ENCODE assay signal across 21 cellular contexts in the genomic region with DNA sequence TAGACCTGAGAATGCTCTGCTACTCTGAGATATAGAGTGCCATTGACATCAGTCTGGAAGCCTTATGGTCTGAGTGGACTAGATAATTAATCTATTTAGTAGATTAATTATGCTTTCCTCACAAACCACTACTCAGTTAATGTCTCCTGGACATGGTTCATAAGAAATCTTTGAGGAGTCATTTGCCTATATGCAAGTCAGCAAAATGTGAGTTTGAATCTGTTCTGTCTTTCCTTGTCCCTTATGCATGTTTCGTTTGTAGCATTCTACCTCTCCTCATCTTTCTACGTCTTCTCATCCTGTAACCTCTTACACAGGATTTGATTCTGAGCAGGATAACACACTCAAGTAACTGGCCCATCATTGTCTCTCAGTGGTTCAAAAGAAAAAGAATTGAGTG.
DNase-seq lines count a peak whose midpoint lies in the region; ATAC-seq, FAIRE-seq and TF ChIP-seq lines count a peak whose summit lies in the region.
"Had no signal": no experiment of that assay in that cellular context is flagged by ENCODE, and none has a peak within 500 bp of the region (broad histone marks: within the 10 kb centered on the region; RNA-seq: fewer than 3 reads in every experiment).

No MANE protein-coding gene starts in this region.

- no peak for ATAC-seq in A549
- ATAC-seq: CD8-positive, alpha-beta T cell had no signal

- H3K9ac ChIP-seq in Karpas-422 (ENCODE audit: low read length): no peak overlapping the region
- H3K9ac ChIP-seq: BLaER1 treated with 17β-estradiol and CSF1 and Interleukin-3, amounts not matched to agents 10 nM and 100 nM had no signal

- H3K4me1 ChIP-seq in A549 (no peaks in the 10 kb centered on the region), Karpas-422 (ENCODE audit: low read length) (no peaks in the 10 kb centered on the region), thyroid gland (peaks cover 0 to 3% of the 10 kb centered on the region in 2 donors)

- TF ChIP-seq EP300 in A549 (IDR thresholded peaks at IDR 0.05): no peak

- no peak overlapping the region for H3K27ac ChIP-seq in A549
- no peak overlapping the region for H3K27ac ChIP-seq in Karpas-422 (ENCODE audit: low read length)
- H3K27ac ChIP-seq in thyroid gland: no peak overlapping the region
- H3K27ac ChIP-seq: BLaER1 treated with 17β-estradiol and CSF1 and Interleukin-3, amounts not matched to agents 10 nM and 100 nM; C4-2B had no signal

- WGBS in A549 (ENCODE audit: missing lambda C conversion rate): 13% methylated on average over 2 of the region's 2 CpGs
- WGBS in thyroid gland, 2 donors: 87 to 93% methylated on average over 2 of the region's 2 CpGs

- DNase-seq in A549 (ENCODE audit: low read depth in 1 of 2, low spot score in 1 of 2): no peak
- no peak for DNase-seq in H54 (ENCODE audit: insufficient read length, low spot score)
- DNase-seq in Karpas-422: no peak
- DNase-seq in NCI-H526 (lab: John Stamatoyannopoulos, UW): no peak
- DNase-seq in central memory CD4-positive, alpha-beta T cell: no peak
- DNase-seq in thyroid gland: no peak
- DNase-seq: 8988T; AML-193; Caco-2; Calu3; CD4-positive, alpha-beta T cell; CD8-positive, alpha-beta T cell; DMS79 treated with DMSO at 0.1 percent for 48 hours; GF-D8 had no signal

- H3K79me2 ChIP-seq in Karpas-422 (ENCODE audit: low read length): no peaks in the 10 kb centered on the region

- H3K4me2 ChIP-seq in A549: no peak overlapping the region
- no peak overlapping the region for H3K4me2 ChIP-seq in Karpas-422 (ENCODE audit: low read depth, low read length, poor library complexity, severe bottlenecking)
- H3K4me2 ChIP-seq: BLaER1 treated with 17β-estradiol and CSF1 and Interleukin-3, amounts not matched to agents 10 nM and 100 nM had no signal

- POLR2A ChIA-PET in A549 (lab: Yijun Ruan, JAX): no interaction called here

- intact Hi-C loops in thyroid gland (cut with DNase I): no loop called here

- no peaks in the 10 kb centered on the region for H3K36me3 ChIP-seq in Karpas-422 (ENCODE audit: insufficient read depth, low read length)
- H3K36me3 ChIP-seq in thyroid gland: no peaks in the 10 kb centered on the region
- H3K36me3 ChIP-seq: BLaER1 treated with 17β-estradiol and CSF1 and Interleukin-3, amounts not matched to agents 10 nM and 100 nM had no signal

- no peaks in the 10 kb centered on the region for H3K9me2 ChIP-seq in Karpas-422 (replicated peaks; ENCODE audit: insufficient read depth, low read length)

- peak overlapping the region; percentile 1; the same call in 1 of the 2 replicates for H2AFZ ChIP-seq in Karpas-422 (ENCODE audit: low read length)

- TF ChIP-seq RAD21 in A549 (conservative IDR thresholded peaks at IDR 0.05 in 1 of 2, IDR thresholded peaks at IDR 0.05 in 1 of 2): no peak

- FAIRE-seq in A549 (lab: Jason Lieb, UNC) (no peak), H54 (lab: Jason Lieb, UNC) (peak; percentile 33)
- FAIRE-seq: A204.1, D721Med, G401.6, GM12891, GM19239 had no signal

- no peak for TF ChIP-seq POLR2A in A549 (IDR thresholded peaks at IDR 0.05; ENCODE audit: low read length)
- TF ChIP-seq POLR2A in H54 (IDR thresholded peaks at IDR 0.05; ENCODE audit: low read depth, low read length): no peak
- TF ChIP-seq POLR2A in thyroid gland (IDR thresholded peaks at IDR 0.05): no peak

- CTCF ChIA-PET in A549 (lab: Yijun Ruan, JAX): no interaction called here

- H3K9me3 ChIP-seq in A549 (no peaks in the 10 kb centered on the region), Karpas-422 (ENCODE audit: low read length) (no peaks in the 10 kb centered on the region), thyroid gland (no peaks in the 10 kb centered on the region)
- H3K9me3 ChIP-seq: BLaER1 treated with 17β-estradiol and CSF1 and Interleukin-3, amounts not matched to agents 10 nM and 100 nM; Caco-2 had no signal

- H3K4me3 ChIP-seq in A549 (no peak overlapping the region), Karpas-422 (ENCODE audit: low read length) (no peak overlapping the region), thyroid gland (replicated peaks in 1 of 3) (no peak overlapping the region)
- H3K4me3 ChIP-seq: BLaER1 treated with 17β-estradiol and CSF1 and Interleukin-3, amounts not matched to agents 10 nM and 100 nM had no signal

- no peaks in the 10 kb centered on the region for H4K20me1 ChIP-seq in Karpas-422 (ENCODE audit: insufficient read depth, low read depth, low read length)
- H4K20me1 ChIP-seq: BLaER1 treated with 17β-estradiol and CSF1 and Interleukin-3, amounts not matched to agents 10 nM and 100 nM had no signal

- TF ChIP-seq CTCF in A549 (IDR thresholded peaks at IDR 0.05): no peak
- TF ChIP-seq CTCF in thyroid gland (IDR thresholded peaks at IDR 0.05): no peak

- H3K27me3 ChIP-seq in Karpas-422 (ENCODE audit: low read length): no peaks in the 10 kb centered on the region
- H3K27me3 ChIP-seq in thyroid gland: no peaks in the 10 kb centered on the region
- H3K27me3 ChIP-seq: BLaER1 treated with 17β-estradiol and CSF1 and Interleukin-3, amounts not matched to agents 10 nM and 100 nM had no signal

TF ChIP-seq in A549, 52 proteins besides CTCF, POLR2A, EP300 and RAD21:
- peak; percentile 70 for TF ChIP-seq MAFK (IDR thresholded peaks at IDR 0.05; ENCODE audit: partially characterized antibody)
- no peak for TF ChIP-seq HDAC2 (IDR thresholded peaks at IDR 0.05)
- TF ChIP-seq TP53 (CRISPR knock-in tag; IDR thresholded peaks at IDR 0.05): no peak
- TF ChIP-seq ZSCAN20 (CRISPR knock-in tag; IDR thresholded peaks at IDR 0.05): no peak
TF ChIP-seq in A549: peak in this region for 1.
